8 cellular contexts compared by ENCODE assay signal in the genomic region with DNA sequence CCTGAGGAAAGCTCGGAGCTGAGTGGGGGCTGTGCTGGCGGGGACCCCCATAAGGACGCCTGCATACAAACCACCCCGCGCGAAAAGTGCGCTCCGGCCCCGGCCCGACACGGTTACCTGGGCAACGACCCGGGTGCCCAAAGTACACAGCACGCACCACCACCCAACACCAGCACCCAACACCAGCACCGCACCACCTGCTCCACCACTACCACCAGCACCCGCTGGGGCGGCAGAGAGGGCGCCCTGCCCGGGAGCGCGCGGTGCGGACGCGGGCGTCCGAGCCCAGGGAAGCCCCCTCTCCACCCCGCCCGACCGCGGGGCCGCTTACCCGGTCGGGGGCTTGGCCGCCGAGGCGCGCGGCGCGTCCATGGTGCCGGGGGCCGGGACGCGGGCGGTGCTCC. TPM values are rescaled to one million over a fixed set of nuclear protein-coding genes. Genes with fewer than 3 reads are reported as not detected.
DNase-seq lines count a peak whose midpoint lies in the region; ATAC-seq, FAIRE-seq and TF ChIP-seq lines count a peak whose summit lies in the region.

No MANE protein-coding gene starts in this region.

- FAIRE-seq in kidney (lab: Jason Lieb, UNC) = no peak

- H3K36me3 ChIP-seq in kidney (ENCODE audit: control insufficient read depth in 1 of 2, insufficient read depth in 2 of 2, low read length in 2 of 2) = no peaks in the 10 kb centered on the region

- no peak overlapping the region for H3K27ac Mint-ChIP-seq in activated naive CD8-positive, alpha-beta T cell treated with anti-CD3 and anti-CD28 coated beads, Interleukin-2, amount 10 ng/mL, durations not matched to agents 7 days and 5 days

- intact Hi-C loops in kidney (cut with DNase I) = no loop called here

- H3K9me3 ChIP-seq in kidney (ENCODE audit: control insufficient read depth in 1 of 2, low read length in 2 of 2) = no peaks in the 10 kb centered on the region

- ATAC-seq in activated naive CD8-positive, alpha-beta T cell treated with anti-CD3 and anti-CD28 coated beads, Interleukin-2, amount 10 ng/mL, durations not matched to agents 7 days and 5 days (ENCODE audit: low read depth) = peak; percentile 45
- ATAC-seq in HG02970 (IDR thresholded peaks at IDR 0.05; ENCODE audit: low FRiP score, unreplicated experiment) (no peak), GM19351 (IDR thresholded peaks at IDR 0.05; ENCODE audit: unreplicated experiment) (no peak)

- H3K4me1 ChIP-seq in kidney (ENCODE audit: control insufficient read depth in 1 of 2, insufficient read depth in 1 of 2, low read depth in 1 of 2, low read length in 2 of 2) = peaks cover 9 to 18% of the 10 kb centered on the region in 2 donors

- H3K27ac ChIP-seq in kidney (ENCODE audit: low read depth in 2 of 2, low read length in 2 of 2) (peak overlapping the region; percentile 76 to 86), substantia nigra (ENCODE audit: low read depth, low read length, poor library complexity, severe bottlenecking) (peak overlapping the region; percentile 98)

- H3K4me1 Mint-ChIP-seq in activated naive CD8-positive, alpha-beta T cell treated with anti-CD3 and anti-CD28 coated beads, Interleukin-2, amount 10 ng/mL, durations not matched to agents 7 days and 5 days = peaks cover 2% of the 10 kb centered on the region

- H3K27me3 Mint-ChIP-seq in activated naive CD8-positive, alpha-beta T cell treated with anti-CD3 and anti-CD28 coated beads, Interleukin-2, amount 10 ng/mL, durations not matched to agents 7 days and 5 days = peaks cover 49% of the 10 kb centered on the region

- H3K9ac ChIP-seq in kidney (ENCODE audit: low read length in 2 of 2) = peak overlapping the region; percentile 29 to 83

- H3K4me3 Mint-ChIP-seq in activated naive CD8-positive, alpha-beta T cell treated with anti-CD3 and anti-CD28 coated beads, Interleukin-2, amount 10 ng/mL, durations not matched to agents 7 days and 5 days = no peak overlapping the region

- TF ChIP-seq CTCF in kidney (IDR thresholded peaks at IDR 0.05; ENCODE audit: borderline replicate concordance, extremely low read depth, insufficient read depth) = no peak

- H3K4me3 ChIP-seq in kidney (ENCODE audit: low read length in 2 of 2) = peak overlapping the region; percentile 82 to 83

- H3K9me3 Mint-ChIP-seq in activated naive CD8-positive, alpha-beta T cell treated with anti-CD3 and anti-CD28 coated beads, Interleukin-2, amount 10 ng/mL, durations not matched to agents 7 days and 5 days = no peaks in the 10 kb centered on the region

- POLR2A ChIA-PET in activated naive CD8-positive, alpha-beta T cell treated with anti-CD3 and anti-CD28 coated beads, Interleukin-2, amount 10 ng/mL, durations not matched to agents 7 days and 5 days (lab: Charles Lee) = no interaction called here

- DNase-seq in NCI-H2081 (lab: John Stamatoyannopoulos, UW) (peak; percentile 29 to 37), NCI-H2081 treated with DMSO at 0.1 percent for 48 hours (lab: John Stamatoyannopoulos, UW) (no peak), kidney (peak; percentile 86), substantia nigra (lab: John Stamatoyannopoulos, UW) (peak in 7 of 49 donors; percentile 25 to 76 (median 52)), HCEC 1CT (no peak)
- DNase-seq in activated naive CD8-positive, alpha-beta T cell treated with anti-CD3 and anti-CD28 coated beads, Interleukin-2, amount 10 ng/mL, durations not matched to agents 7 days and 5 days = peak; percentile 30

- no peaks in the 10 kb centered on the region for H3K36me3 Mint-ChIP-seq in activated naive CD8-positive, alpha-beta T cell treated with anti-CD3 and anti-CD28 coated beads, Interleukin-2, amount 10 ng/mL, durations not matched to agents 7 days and 5 days

RNA-seq across cellular contexts. Expression of a gene that starts 0.3 kb away (rescaled TPM):
- not detected for total RNA-seq in activated naive CD8-positive, alpha-beta T cell treated with anti-CD3 and anti-CD28 coated beads, Interleukin-2, amount 10 ng/mL, durations not matched to agents 7 days and 5 days
- 42.7 TPM for total RNA-seq in kidney
- 9.8 TPM for polyA plus RNA-seq in kidney (ENCODE audit: insufficient read depth, low read depth, low replicate concordance)

Comparison
In these comparisons a context has a peak if more than half of its experiments do, and no peak if none do; other contexts are left out.
1. DNase-seq: peak in NCI-H2081 (2 of 2), activated naive CD8-positive, alpha-beta T cell treated with anti-CD3 and anti-CD28 coated beads, Interleukin-2, amount 10 ng/mL, durations not matched to agents 7 days and 5 days (single experiment) and kidney (single experiment); none in NCI-H2081 treated with DMSO at 0.1 percent for 48 hours (single experiment) and HCEC 1CT (single experiment).
2. RNA of a gene that starts 0.3 kb away (total RNA-seq): 42.7 TPM in kidney (single experiment); not detected in activated naive CD8-positive, alpha-beta T cell treated with anti-CD3 and anti-CD28 coated beads, Interleukin-2, amount 10 ng/mL, durations not matched to agents 7 days and 5 days; every median in the first group is over 10 times any median in the second.